ENCODE assay signal across 8 cellular contexts in the genomic region with DNA sequence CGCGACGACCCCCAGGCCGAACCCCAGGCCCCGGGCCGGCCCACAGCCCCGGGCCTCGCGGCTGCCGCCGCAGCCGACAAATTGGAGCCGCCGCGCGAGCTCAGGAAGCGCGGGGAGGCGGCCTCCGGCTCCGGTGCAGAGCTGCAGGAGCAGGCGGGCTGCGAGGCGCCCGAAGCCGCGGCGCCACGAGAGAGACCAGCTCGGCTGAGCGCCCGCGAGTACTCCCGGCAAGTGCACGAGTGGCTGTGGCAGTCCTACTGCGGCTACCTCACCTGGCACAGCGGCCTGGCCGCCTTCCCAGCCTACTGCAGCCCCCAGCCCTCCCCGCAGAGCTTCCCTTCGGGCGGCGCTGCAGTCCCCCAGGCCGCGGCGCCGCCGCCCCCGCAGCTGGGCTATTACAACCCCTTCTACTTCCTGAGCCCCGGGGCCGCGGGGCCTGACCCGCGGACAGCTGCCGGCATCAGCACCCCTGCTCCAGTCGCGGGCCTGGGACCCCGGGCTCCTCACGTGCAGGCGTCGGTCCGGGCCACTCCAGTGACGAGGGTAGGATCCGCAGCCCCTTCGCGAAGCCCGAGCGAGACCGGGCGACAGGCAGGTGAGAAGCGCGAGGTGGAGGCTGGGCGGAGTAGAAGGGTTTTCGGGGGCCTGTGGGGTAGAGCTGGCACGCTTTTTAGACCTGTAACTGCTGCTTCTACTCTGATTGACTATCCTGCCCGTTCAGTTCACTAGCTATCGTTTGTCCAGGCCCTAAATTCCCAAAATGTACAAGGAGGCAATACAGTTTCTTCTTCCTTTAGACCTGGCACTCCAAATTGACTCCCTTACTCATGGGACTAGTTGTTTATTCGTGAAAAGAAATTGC. TPM values are rescaled to one million over a fixed set of nuclear protein-coding genes. Genes with fewer than 3 reads are reported as not detected.
DNase-seq lines count a peak whose midpoint lies in the region; ATAC-seq lines count a peak whose summit lies in the region.

No MANE protein-coding gene starts in this region.

- no peaks in the 10 kb centered on the region for H3K9me3 ChIP-seq in iPS-15b (ENCODE audit: control insufficient read depth, insufficient read depth, low read length)

- H3K9ac ChIP-seq in iPS-15b (ENCODE audit: low read depth, low read length): peak overlapping the region; percentile 47

- H3K4me1 Mint-ChIP-seq in T-helper 2 cell treated with Interferon-gamma antibody and Interleukin-4, amounts not matched to agents 5 μg/mL and 100 μg/mL, for 36 hours (ENCODE audit: low read depth): peaks cover 32% of the 10 kb centered on the region

- H3K27me3 Mint-ChIP-seq in T-helper 2 cell treated with Interferon-gamma antibody and Interleukin-4, amounts not matched to agents 5 μg/mL and 100 μg/mL, for 36 hours (ENCODE audit: low read depth): peaks cover 4% of the 10 kb centered on the region

- H3K9me3 Mint-ChIP-seq in T-helper 2 cell treated with Interferon-gamma antibody and Interleukin-4, amounts not matched to agents 5 μg/mL and 100 μg/mL, for 36 hours: no peaks in the 10 kb centered on the region

- peak overlapping the region; percentile 75 for H3K4me3 ChIP-seq in iPS-15b (ENCODE audit: low read depth, low read length)
- H3K4me3 ChIP-seq in skeletal muscle cell (ENCODE audit: low read depth, low read length): peak overlapping the region; percentile 80

- no peaks in the 10 kb centered on the region for H3K27me3 ChIP-seq in iPS-15b (ENCODE audit: control insufficient read depth, insufficient read depth, low read length)

- H3K4me1 ChIP-seq in iPS-15b (ENCODE audit: control insufficient read depth, insufficient read depth, low read length): peaks cover 4% of the 10 kb centered on the region

- peaks cover 17% of the 10 kb centered on the region for H3K36me3 Mint-ChIP-seq in T-helper 2 cell treated with Interferon-gamma antibody and Interleukin-4, amounts not matched to agents 5 μg/mL and 100 μg/mL, for 36 hours (ENCODE audit: low read depth)

- ATAC-seq in GM21390 (IDR thresholded peaks at IDR 0.05; ENCODE audit: unreplicated experiment): peak; percentile 54

- DNase-seq in Daoy (ENCODE audit: low read depth): peak; percentile 49
- peak; percentile 20 for DNase-seq in HPDE6-E6E7 (ENCODE audit: extremely low spot score)
- peak; percentile 55 for DNase-seq in T-helper 2 cell treated with Interferon-gamma antibody and Interleukin-4, amounts not matched to agents 5 μg/mL and 100 μg/mL, for 36 hours (ENCODE audit: low spot score)
- DNase-seq in astrocyte of the hippocampus (ENCODE audit: low read depth, low spot score): peak; percentile 69
- no peak for DNase-seq in skeletal muscle cell (ENCODE audit: low read depth)
- DNase-seq in DMS114 treated with DMSO at 0.1 percent for 48 hours (lab: John Stamatoyannopoulos, UW; ENCODE audit: unreplicated experiment): no peak

- H3K27ac Mint-ChIP-seq in T-helper 2 cell treated with Interferon-gamma antibody and Interleukin-4, amounts not matched to agents 5 μg/mL and 100 μg/mL, for 36 hours: peak overlapping the region; percentile 85

- no peaks in the 10 kb centered on the region for H3K36me3 ChIP-seq in iPS-15b (ENCODE audit: control insufficient read depth, insufficient read depth, low read length)

- H3K4me3 Mint-ChIP-seq in T-helper 2 cell treated with Interferon-gamma antibody and Interleukin-4, amounts not matched to agents 5 μg/mL and 100 μg/mL, for 36 hours: peak overlapping the region; percentile 92

RNA-seq across cellular contexts. Expression of a gene that starts 0.7 kb away (rescaled TPM):
- 6.1 and 9.7 TPM in 2 replicates for total RNA-seq in Daoy (2014; rRNA removed; shearing (Covaris generic))

Comparison
In these comparisons a context has a peak if more than half of its experiments do, and no peak if none do; other contexts are left out.
1. DNase-seq: peak in Daoy (single experiment), HPDE6-E6E7 (single experiment), T-helper 2 cell treated with Interferon-gamma antibody and Interleukin-4, amounts not matched to agents 5 μg/mL and 100 μg/mL, for 36 hours (single experiment) and astrocyte of the hippocampus (single experiment); none in skeletal muscle cell (single experiment) and DMS114 treated with DMSO at 0.1 percent for 48 hours (single experiment).